In the genomic region with DNA sequence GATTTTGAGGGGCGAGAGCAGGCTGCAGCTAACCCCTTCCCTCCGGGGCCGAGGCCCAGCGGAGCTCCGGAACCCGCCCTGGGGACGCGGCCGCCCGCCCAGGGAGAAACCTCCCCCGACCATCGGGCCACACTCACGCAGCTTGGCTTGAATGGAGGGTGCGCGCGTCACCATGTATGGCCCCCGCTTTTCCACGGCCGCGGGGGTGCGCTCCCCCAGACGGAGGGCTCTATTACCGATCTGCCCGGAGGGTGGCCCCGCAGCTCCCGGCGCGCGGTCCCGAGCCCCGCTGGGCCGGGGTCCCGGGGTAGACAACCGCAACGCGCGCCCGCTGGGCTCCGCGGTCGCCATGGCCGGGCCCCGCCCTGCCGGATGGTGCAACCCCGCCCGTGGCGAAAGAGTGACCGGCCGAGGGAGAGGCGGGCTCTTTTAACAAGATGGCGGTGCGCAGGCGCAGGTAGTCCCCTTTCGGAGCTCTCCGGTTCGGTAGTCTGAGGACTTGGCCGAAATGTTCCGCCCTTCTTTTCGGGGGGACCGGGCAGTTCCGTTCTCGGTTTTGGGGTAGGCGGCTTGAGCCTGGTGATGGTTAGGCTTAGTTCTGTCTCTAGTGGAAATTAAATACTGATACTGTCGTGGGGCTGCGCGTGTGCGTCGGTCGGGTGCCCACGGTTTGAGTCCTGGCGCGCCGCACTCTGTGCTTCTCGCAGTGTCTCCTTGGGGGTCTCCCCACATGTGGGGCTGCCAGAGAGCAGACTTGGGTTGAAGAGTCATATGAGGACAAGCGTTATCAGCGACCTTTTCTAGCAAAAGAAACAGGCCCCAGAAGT, we compare ENCODE assay signal across 8 cellular contexts. TPM values are rescaled to one million over a fixed set of nuclear protein-coding genes. Genes with fewer than 3 reads are reported as not detected.
DNase-seq lines count a peak whose midpoint lies in the region; ATAC-seq and TF ChIP-seq lines count a peak whose summit lies in the region.

Gene FAM219B (minus strand): TSS at position 402 of the 827 bp plus-strand sequence. CDS start 51 bp downstream, at position 351.

- H3K36me3 Mint-ChIP-seq in type B pancreatic cell, result peaks cover 24% of the 10 kb centered on the region

- H3K27ac ChIP-seq in adrenal gland (peak within 1 kb of the TSS; percentile 92 to 96 (median 93)), heart left ventricle (peak within 1 kb of the TSS; percentile 90 to 99 (median 96))

- H3K4me3 ChIP-seq in adrenal gland (peak within 1 kb of the TSS; percentile 48 to 92 (median 86)), heart left ventricle (peak within 1 kb of the TSS; percentile 62 to 99 (median 86))

- ATAC-seq in HG02588 (IDR thresholded peaks at IDR 0.05; ENCODE audit: unreplicated experiment) (peak; percentile 83), heart left ventricle (peak; percentile 92 to 96 (median 92))

- peaks cover 19% of the 10 kb centered on the region for H3K4me1 Mint-ChIP-seq in type B pancreatic cell (ENCODE audit: unreplicated experiment)

- H3K27me3 Mint-ChIP-seq in type B pancreatic cell, result no peaks in the 10 kb centered on the region

- H3K9me3 ChIP-seq in adrenal gland (replicated peaks in 1 of 3) (no peaks in the 10 kb centered on the region), heart left ventricle (no peaks in the 10 kb centered on the region)

- H3K4me3 Mint-ChIP-seq in type B pancreatic cell, result peak within 1 kb of the TSS; percentile 98

- H3K27me3 ChIP-seq in adrenal gland, result no peaks in the 10 kb centered on the region
- no peaks in the 10 kb centered on the region for H3K27me3 ChIP-seq in heart left ventricle

- DNase-seq in GM10266 (ENCODE audit: extremely low spot score) (peak; percentile 96), NCI-H128 (lab: John Stamatoyannopoulos, UW; ENCODE audit: unreplicated experiment) (peak; percentile 51), T-helper 1 cell (peak; percentile 59 to 77 (median 65)), adrenal gland (peak; percentile 90 to 95 (median 94)), heart left ventricle (peak; percentile 94 to 96 (median 96)), posterior cingulate gyrus (peak; percentile 88 to 99 (median 95)), type B pancreatic cell (ENCODE audit: extremely low spot score, unreplicated experiment) (peak; percentile 89)

- H3K27ac Mint-ChIP-seq in type B pancreatic cell, result peak within 1 kb of the TSS; percentile 97

- intact Hi-C loops in adrenal gland (cut with DNase I), result no loop called here
- intact Hi-C loops in heart left ventricle (cut with DNase I), result loop anchor here in 4 of 10 donors (2.0 to 10.0 kb wide), 5 partner anchors 30 to 64 kb away; partner anchors contain the start of genes ULK3 (in 2 of the 4), COX5A (in 1 of the 4) and SCAMP2 (in 1 of the 4)
- intact Hi-C loops in posterior cingulate gyrus (cut with DNase I), result loop anchor here (1.0 to 5.0 kb wide), 3 partner anchors 32 to 64 kb away; partner anchors contain the start of genes COX5A, SCAMP2 and ULK3

- peaks cover 0 to 26% of the 10 kb centered on the region in 2 donors for H3K36me3 ChIP-seq in adrenal gland (replicated peaks in 1 of 2)
- H3K36me3 ChIP-seq in heart left ventricle, result peaks cover 3 to 52% (median 34%) of the 10 kb centered on the region in 9 donors

- 0% methylated on average over 34 to 76 of the region's 76 CpGs; no CpG with 5 or more reads in 1 of the 4 donors for WGBS in adrenal gland, 4 donors
- WGBS in heart left ventricle, 4 donors, result 0 to 3% (median 0%) methylated on average over 40 to 76 of the region's 76 CpGs

- peaks cover 6 to 29% of the 10 kb centered on the region in 2 donors for H3K4me1 ChIP-seq in adrenal gland (replicated peaks in 1 of 2)
- H3K4me1 ChIP-seq in heart left ventricle, result peaks cover 0 to 31% (median 20%) of the 10 kb centered on the region in 12 donors

- TF ChIP-seq POLR2A in adrenal gland (IDR thresholded peaks at IDR 0.05), result peak; percentile 51 to 81
- TF ChIP-seq POLR2A in heart left ventricle (IDR thresholded peaks at IDR 0.05), result peak; percentile 62 to 92

- TF ChIP-seq CTCF in GM10266 (IDR thresholded peaks at IDR 0.05; ENCODE audit: control insufficient read depth, insufficient read depth, low read depth, missing control alignments), result no peak
- no peak for TF ChIP-seq CTCF in adrenal gland (IDR thresholded peaks at IDR 0.05)
- peak in 1 of 12 donors; percentile 8 for TF ChIP-seq CTCF in heart left ventricle (IDR thresholded peaks at IDR 0.05)
- TF ChIP-seq CTCF in type B pancreatic cell (conservative IDR thresholded peaks at IDR 0.05), result no peak

- no peaks in the 10 kb centered on the region for H3K9me3 Mint-ChIP-seq in type B pancreatic cell

RNA-seq across cellular contexts. Expression of gene FAM219B, which starts in this region (rescaled TPM):
- total RNA-seq in adrenal gland, result 100 to 1,000 TPM in 1 of 8 donors, 10 to 100 TPM in 7; 44.0 to 111 (median 78.0) TPM
- polyA plus RNA-seq in adrenal gland, result 10 to 100 TPM; 45.0 to 54.5 (median 51.4) TPM
- 100 to 1,000 TPM in 3 of 9 donors, 10 to 100 TPM in 6; 37.0 to 110 (median 88.8) TPM for total RNA-seq in heart left ventricle
- 10 to 100 TPM; 31.3 to 39.0 TPM for polyA plus RNA-seq in heart left ventricle
- total RNA-seq in type B pancreatic cell (ENCODE audit: low replicate concordance), result 112 and 117 TPM in 2 replicates

Comparison
In these comparisons a context has a peak if more than half of its experiments do, and no peak if none do; other contexts are left out.
1. Peak in every context shown above with its lines: DNase-seq, ATAC-seq, H3K4me3 ChIP-seq and H3K27ac ChIP-seq.